21 cellular contexts compared by ENCODE assay signal in the genomic region with DNA sequence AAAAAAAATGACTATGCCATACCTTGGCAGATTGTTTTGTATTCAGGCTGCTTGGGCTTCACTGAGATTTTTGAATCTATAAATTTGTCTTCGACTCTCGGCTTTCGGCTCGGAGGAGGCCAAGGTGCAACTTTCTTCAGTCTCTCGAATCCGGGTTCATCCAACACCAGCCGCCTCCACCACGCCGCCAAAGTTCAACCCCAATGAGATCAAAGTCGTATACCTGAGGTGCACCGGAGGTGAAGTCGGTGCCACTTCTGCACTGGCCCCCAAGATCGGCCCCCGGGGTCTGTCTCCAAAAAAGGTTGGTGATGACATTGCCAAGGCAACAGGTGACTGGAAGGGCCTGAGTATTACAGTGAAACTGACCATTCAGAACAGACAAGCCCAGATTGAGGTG. TPM values are rescaled to one million over a fixed set of nuclear protein-coding genes. Genes with fewer than 3 reads are reported as not detected.
DNase-seq lines count a peak whose midpoint lies in the region; ATAC-seq and TF ChIP-seq lines count a peak whose summit lies in the region.
"Had no signal": no experiment of that assay in that cellular context is flagged by ENCODE, and none has a peak within 500 bp of the region (broad histone marks: within the 10 kb centered on the region; RNA-seq: fewer than 3 reads in every experiment).

No MANE protein-coding gene starts in this region.

- no peak overlapping the region for H3K27ac Mint-ChIP-seq in activated CD4-positive, alpha-beta memory T cell treated with anti-CD3 and anti-CD28 coated beads for 36 hours
- H3K27ac Mint-ChIP-seq in activated CD4-positive, alpha-beta memory T cell treated with anti-CD3 and anti-CD28 coated beads, Interleukin-2, amount 10 ng/mL, durations not matched to agents 7 days and 5 days, result no peak overlapping the region
- H3K27ac Mint-ChIP-seq: B cell; CD4-positive, alpha-beta T cell; CD8-positive, alpha-beta T cell had no signal

- peaks cover 7% of the 10 kb centered on the region for H3K4me1 ChIP-seq in foreskin keratinocyte
- H3K4me1 ChIP-seq: A549; BLaER1 treated with 17β-estradiol and CSF1 and Interleukin-3, amounts not matched to agents 10 nM and 100 nM; Caco-2 had no signal

- no peak for ATAC-seq in foreskin keratinocyte
- ATAC-seq: A549; CD8-positive, alpha-beta T cell had no signal

- CTCF ChIA-PET in activated CD4-positive, alpha-beta memory T cell treated with anti-CD3 and anti-CD28 coated beads for 36 hours (lab: Charles Lee), result no interaction called here
- CTCF ChIA-PET in activated CD4-positive, alpha-beta memory T cell treated with anti-CD3 and anti-CD28 coated beads, Interleukin-2, amount 10 ng/mL, durations not matched to agents 7 days and 5 days (lab: Charles Lee), result interaction anchor here (0.7 kb wide), 1 partner anchor 336 kb away, joined by 4 read pairs; no protein-coding TSS in a partner anchor

- peak; percentile 15 for DNase-seq in activated CD4-positive, alpha-beta memory T cell treated with anti-CD3 and anti-CD28 coated beads for 36 hours
- no peak for DNase-seq in activated CD4-positive, alpha-beta memory T cell treated with anti-CD3 and anti-CD28 coated beads, Interleukin-2, amount 10 ng/mL, durations not matched to agents 7 days and 5 days
- DNase-seq in foreskin keratinocyte (no peak), mesenteric fat pad (ENCODE audit: low spot score) (peak; percentile 85), posterior cingulate gyrus (no peak), KG1 (lab: John Stamatoyannopoulos, UW) (no peak)
- DNase-seq in activated CD4-positive, alpha-beta T cell treated with anti-CD3 and anti-CD28 coated beads for 4 hours, result no peak
- DNase-seq: AML-193; Caco-2; Calu3; CD4-positive, alpha-beta T cell; CD8-positive, alpha-beta T cell; DMS79; DND-41; EL; GDM1 had no signal

- no peaks in the 10 kb centered on the region for H3K27me3 ChIP-seq in foreskin keratinocyte
- H3K27me3 ChIP-seq: BLaER1 treated with 17β-estradiol and CSF1 and Interleukin-3, amounts not matched to agents 10 nM and 100 nM had no signal

- peaks cover 2% of the 10 kb centered on the region for H3K27me3 Mint-ChIP-seq in activated CD4-positive, alpha-beta memory T cell treated with anti-CD3 and anti-CD28 coated beads for 36 hours
- peaks cover 6% of the 10 kb centered on the region for H3K27me3 Mint-ChIP-seq in activated CD4-positive, alpha-beta memory T cell treated with anti-CD3 and anti-CD28 coated beads, Interleukin-2, amount 10 ng/mL, durations not matched to agents 7 days and 5 days
- H3K27me3 Mint-ChIP-seq: B cell; CD4-positive, alpha-beta T cell had no signal

- H3K27ac ChIP-seq in foreskin keratinocyte, result peak overlapping the region; percentile 78
- H3K27ac ChIP-seq: 22Rv1; A549; BLaER1 treated with 17β-estradiol and CSF1 and Interleukin-3, amounts not matched to agents 10 nM and 100 nM; C4-2B had no signal

- H3K4me1 Mint-ChIP-seq in activated CD4-positive, alpha-beta memory T cell treated with anti-CD3 and anti-CD28 coated beads for 36 hours (ENCODE audit: low read depth), result no peaks in the 10 kb centered on the region
- H3K4me1 Mint-ChIP-seq in activated CD4-positive, alpha-beta memory T cell treated with anti-CD3 and anti-CD28 coated beads, Interleukin-2, amount 10 ng/mL, durations not matched to agents 7 days and 5 days, result no peaks in the 10 kb centered on the region
- H3K4me1 Mint-ChIP-seq: B cell had no signal

- TF ChIP-seq CTCF in foreskin keratinocyte (conservative IDR thresholded peaks at IDR 0.05), result no peak

- H3K4me3 Mint-ChIP-seq in activated CD4-positive, alpha-beta memory T cell treated with anti-CD3 and anti-CD28 coated beads for 36 hours, result no peak overlapping the region
- H3K4me3 Mint-ChIP-seq in activated CD4-positive, alpha-beta memory T cell treated with anti-CD3 and anti-CD28 coated beads, Interleukin-2, amount 10 ng/mL, durations not matched to agents 7 days and 5 days, result no peak overlapping the region
- H3K4me3 Mint-ChIP-seq: B cell; CD4-positive, alpha-beta T cell; CD8-positive, alpha-beta T cell had no signal

- POLR2A ChIA-PET in activated CD4-positive, alpha-beta memory T cell treated with anti-CD3 and anti-CD28 coated beads for 36 hours (lab: Charles Lee), result no interaction called here
- POLR2A ChIA-PET in activated CD4-positive, alpha-beta memory T cell treated with anti-CD3 and anti-CD28 coated beads, Interleukin-2, amount 10 ng/mL, durations not matched to agents 7 days and 5 days (lab: Charles Lee), result no interaction called here

- H3K36me3 Mint-ChIP-seq in activated CD4-positive, alpha-beta memory T cell treated with anti-CD3 and anti-CD28 coated beads for 36 hours, result no peaks in the 10 kb centered on the region
- no peaks in the 10 kb centered on the region for H3K36me3 Mint-ChIP-seq in activated CD4-positive, alpha-beta memory T cell treated with anti-CD3 and anti-CD28 coated beads, Interleukin-2, amount 10 ng/mL, durations not matched to agents 7 days and 5 days (ENCODE audit: low read depth)
- H3K36me3 Mint-ChIP-seq: CD8-positive, alpha-beta T cell had no signal

- intact Hi-C loops in activated CD4-positive, alpha-beta memory T cell treated with anti-CD3 and anti-CD28 coated beads for 36 hours (cut with micrococcal nuclease), result no loop called here
- intact Hi-C loops in posterior cingulate gyrus (cut with DNase I), result no loop called here

- peaks cover 20% of the 10 kb centered on the region for H3K9me3 Mint-ChIP-seq in activated CD4-positive, alpha-beta memory T cell treated with anti-CD3 and anti-CD28 coated beads for 36 hours
- peaks cover 5% of the 10 kb centered on the region for H3K9me3 Mint-ChIP-seq in activated CD4-positive, alpha-beta memory T cell treated with anti-CD3 and anti-CD28 coated beads, Interleukin-2, amount 10 ng/mL, durations not matched to agents 7 days and 5 days

RNA-seq across cellular contexts. Expression of a gene that starts 12.4 kb away (rescaled TPM):
- total RNA-seq in activated CD4-positive, alpha-beta memory T cell treated with anti-CD3 and anti-CD28 coated beads for 36 hours, result 10 to 100 TPM; 24.3 to 26.7 TPM
- total RNA-seq in activated CD4-positive, alpha-beta memory T cell treated with anti-CD3 and anti-CD28 coated beads, Interleukin-2, amount 10 ng/mL, durations not matched to agents 7 days and 5 days, result 10 to 100 TPM; 32.0 to 32.1 TPM
- total RNA-seq in foreskin keratinocyte, result 21.4 and 23.1 TPM in 2 replicates
- polyA plus RNA-seq in foreskin keratinocyte, result 27.9 and 29.8 TPM in 2 replicates
- 43.0 TPM for total RNA-seq in mesenteric fat pad

Comparison
In these comparisons a context has a peak if more than half of its experiments do, and no peak if none do; other contexts are left out.
1. DNase-seq: peak in activated CD4-positive, alpha-beta memory T cell treated with anti-CD3 and anti-CD28 coated beads for 36 hours (single experiment) and mesenteric fat pad (single experiment); none in activated CD4-positive, alpha-beta memory T cell treated with anti-CD3 and anti-CD28 coated beads, Interleukin-2, amount 10 ng/mL, durations not matched to agents 7 days and 5 days (single experiment), foreskin keratinocyte (0 of 2), activated CD4-positive, alpha-beta T cell treated with anti-CD3 and anti-CD28 coated beads for 4 hours (0 of 2), posterior cingulate gyrus (0 of 10) and KG1 (single experiment).